ENCODE assay signal across 8 cellular contexts in the genomic region with DNA sequence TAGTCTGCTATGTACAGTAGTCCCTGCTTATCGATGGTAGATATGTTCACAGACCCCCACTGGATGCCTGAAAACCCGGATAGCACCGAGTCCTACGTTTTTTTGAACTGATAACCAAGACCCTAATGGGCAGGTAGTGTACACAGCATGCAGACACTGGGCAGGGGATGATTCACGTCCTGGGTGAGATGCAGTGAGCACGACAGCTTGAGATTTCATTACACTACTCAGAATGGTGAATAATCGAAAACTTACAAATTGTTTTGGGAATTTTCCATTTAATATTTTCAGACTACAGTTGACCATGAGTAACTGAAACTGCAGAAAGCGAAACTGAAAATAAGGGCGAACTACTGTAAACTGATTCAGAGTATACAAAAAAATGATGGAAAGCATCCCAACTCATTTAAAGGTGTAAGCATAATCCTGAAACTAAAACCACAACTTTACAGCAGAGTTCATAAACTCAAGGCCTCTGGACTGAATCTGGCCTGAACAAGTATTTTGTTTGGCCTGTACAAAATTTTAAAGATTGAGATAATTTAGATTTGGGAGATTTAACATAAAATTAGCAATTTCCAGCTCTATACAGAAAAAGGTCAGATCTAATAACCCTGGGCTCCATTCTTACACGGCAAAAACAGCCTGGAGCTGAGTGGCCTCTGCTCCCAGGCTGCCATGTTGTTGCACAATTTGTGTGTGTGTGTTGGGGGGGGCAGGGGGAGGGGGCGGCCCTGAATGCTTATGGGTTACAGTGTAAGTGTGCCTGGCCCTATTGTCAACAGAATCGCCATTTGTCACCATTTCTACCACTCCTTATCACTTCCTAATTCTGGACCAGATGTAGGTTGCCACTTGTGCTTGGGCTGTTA. TPM values are rescaled to one million over a fixed set of nuclear protein-coding genes. Genes with fewer than 3 reads are reported as not detected.
A peak's percentile ranks its signal among the peaks of the same experiment; 100 is the strongest.
DNase-seq lines count a peak whose midpoint lies in the region; ATAC-seq and TF ChIP-seq lines count a peak whose summit lies in the region.

No MANE protein-coding gene starts in this region.

- H3K4me1 Mint-ChIP-seq in activated T-cell treated with anti-CD3 and anti-CD28 coated beads, Interleukin-2, amount 50 U/mL, for 4 hours (ENCODE audit: low read depth): peaks cover 21% of the 10 kb centered on the region
- H3K4me1 Mint-ChIP-seq in glutamatergic neuron (ENCODE audit: low read depth, unreplicated experiment): peaks cover 10% of the 10 kb centered on the region

- H3K4me3 Mint-ChIP-seq in activated T-cell treated with anti-CD3 and anti-CD28 coated beads, Interleukin-2, amount 50 U/mL, for 4 hours: peak overlapping the region; percentile 72
- no peak overlapping the region for H3K4me3 Mint-ChIP-seq in glutamatergic neuron (ENCODE audit: unreplicated experiment)

- H3K27me3 ChIP-seq in DND-41 (ENCODE audit: insufficient read depth, low read length, poor library complexity): no peaks in the 10 kb centered on the region

- DNase-seq in DND-41 (peak; percentile 77), glutamatergic neuron (no peak), KG1 (lab: John Stamatoyannopoulos, UW) (no peak), NCI-H510A treated with DMSO at 0.1 percent for 48 hours (lab: John Stamatoyannopoulos, UW) (no peak), middle frontal gyrus (ENCODE audit: extremely low spot score, low spot score) (no peak)
- DNase-seq in activated T-cell treated with anti-CD3 and anti-CD28 coated beads, Interleukin-2, amount 50 U/mL, for 4 hours: peak; percentile 19
- DNase-seq in stimulated activated CD4-positive, alpha-beta T cell treated with anti-CD3 and anti-CD28 coated beads, Interleukin-15, amount 100 ng/mL, for 48 hours (ENCODE audit: low read depth in 2 of 2): peak; percentile 17 to 25

- peaks cover 3% of the 10 kb centered on the region for H3K36me3 Mint-ChIP-seq in activated T-cell treated with anti-CD3 and anti-CD28 coated beads, Interleukin-2, amount 50 U/mL, for 4 hours (ENCODE audit: insufficient read depth)
- no peaks in the 10 kb centered on the region for H3K36me3 Mint-ChIP-seq in glutamatergic neuron (ENCODE audit: unreplicated experiment)

- peak overlapping the region; percentile 48 for H3K27ac Mint-ChIP-seq in glutamatergic neuron (ENCODE audit: unreplicated experiment)

- peak overlapping the region; percentile 17 to 47; a peak in 3 of 4 replicates for H3K4me3 ChIP-seq in DND-41 (ENCODE audit: low read depth in 1 of 2, low read length in 2 of 2)

- H3K36me3 ChIP-seq in DND-41 (ENCODE audit: insufficient read depth, low read length) (peaks cover 13% of the 10 kb centered on the region), KOPT-K1 (ENCODE audit: insufficient read depth, low read length) (peaks cover 6% of the 10 kb centered on the region; the same call in 1 of the 2 replicates)

- peak overlapping the region; percentile 63 for H3K9ac ChIP-seq in DND-41 (ENCODE audit: low read depth, low read length)

- no peaks in the 10 kb centered on the region for H3K27me3 Mint-ChIP-seq in activated T-cell treated with anti-CD3 and anti-CD28 coated beads, Interleukin-2, amount 50 U/mL, for 4 hours (ENCODE audit: low read depth)
- H3K27me3 Mint-ChIP-seq in glutamatergic neuron (ENCODE audit: unreplicated experiment): no peaks in the 10 kb centered on the region

- H4K20me1 ChIP-seq in DND-41 (ENCODE audit: insufficient read depth, low read length): no peaks in the 10 kb centered on the region

- peaks cover 94% of the 10 kb centered on the region for H3K79me2 ChIP-seq in DND-41 (ENCODE audit: insufficient read depth, low read length)

- H3K4me1 ChIP-seq in DND-41 (ENCODE audit: insufficient read depth, low read length): peaks cover 41% of the 10 kb centered on the region

- H3K27ac ChIP-seq in DND-41 (ENCODE audit: low read length) (peak overlapping the region; percentile 86), KOPT-K1 (ENCODE audit: low read depth, low read length, poor library complexity, severe bottlenecking) (peak overlapping the region; percentile 93)

- no peaks in the 10 kb centered on the region for H3K9me3 Mint-ChIP-seq in activated T-cell treated with anti-CD3 and anti-CD28 coated beads, Interleukin-2, amount 50 U/mL, for 4 hours
- H3K9me3 Mint-ChIP-seq in glutamatergic neuron (ENCODE audit: unreplicated experiment): no peaks in the 10 kb centered on the region

- ATAC-seq in DND-41 (ENCODE audit: insufficient read depth, low read depth): peak; percentile 83
- ATAC-seq in activated T-cell treated with anti-CD3 and anti-CD28 coated beads, Interleukin-2, amount 50 U/mL, for 4 hours: peak; percentile 94

- peak overlapping the region; percentile 67 for H3K4me2 ChIP-seq in DND-41 (ENCODE audit: insufficient read depth, low read length)

- peak overlapping the region; percentile 70 for H2AFZ ChIP-seq in DND-41 (ENCODE audit: low read depth, low read length)

- TF ChIP-seq CTCF in DND-41 (IDR thresholded peaks at IDR 0.05; ENCODE audit: borderline replicate concordance, extremely low read depth, low read length, poor library complexity, severe bottlenecking) (no peak), glutamatergic neuron (IDR thresholded peaks at IDR 0.05; ENCODE audit: partially characterized antibody, unreplicated experiment) (no peak)

- H3K9me3 ChIP-seq in DND-41 (ENCODE audit: insufficient read depth, low read length, severe bottlenecking) (no peaks in the 10 kb centered on the region), KOPT-K1 (ENCODE audit: insufficient read depth, low read length, poor library complexity, severe bottlenecking) (no peaks in the 10 kb centered on the region)

RNA-seq across cellular contexts. Expression of a gene that starts 34.9 kb away (rescaled TPM):
- 1 to 10 TPM; 5.2 to 7.3 (median 7.2) TPM for total RNA-seq in activated T-cell treated with anti-CD3 and anti-CD28 coated beads, Interleukin-2, amount 50 U/mL, for 4 hours
- 123 TPM for total RNA-seq in glutamatergic neuron (ENCODE audit: unreplicated experiment)

Comparison
In these comparisons a context has a peak if more than half of its experiments do, and no peak if none do; other contexts are left out.
1. DNase-seq: peak in DND-41 (single experiment), activated T-cell treated with anti-CD3 and anti-CD28 coated beads, Interleukin-2, amount 50 U/mL, for 4 hours (single experiment) and stimulated activated CD4-positive, alpha-beta T cell treated with anti-CD3 and anti-CD28 coated beads, Interleukin-15, amount 100 ng/mL, for 48 hours (2 of 2); none in glutamatergic neuron (single experiment), KG1 (single experiment), NCI-H510A treated with DMSO at 0.1 percent for 48 hours (single experiment) and middle frontal gyrus (single experiment).
2. RNA of a gene that starts 34.9 kb away (total RNA-seq): 123 TPM in glutamatergic neuron (single experiment); 5.2 to 7.3 TPM in activated T-cell treated with anti-CD3 and anti-CD28 coated beads, Interleukin-2, amount 50 U/mL, for 4 hours; every median in the first group is over 10 times any median in the second.